ENCODE assay signal across 21 cellular contexts in genomic region chr20:17179840-17180239, GRCh38. TPM values are rescaled to one million over a fixed set of nuclear protein-coding genes. Genes with fewer than 3 reads are reported as not detected.
DNase-seq lines count a peak whose midpoint lies in the region; ATAC-seq, FAIRE-seq and TF ChIP-seq lines count a peak whose summit lies in the region.
"Had no signal": no experiment of that assay in that cellular context is flagged by ENCODE, and none has a peak within 500 bp of the region (broad histone marks: within the 10 kb centered on the region; RNA-seq: fewer than 3 reads in every experiment).

No MANE protein-coding gene starts in this region.

- no peaks in the 10 kb centered on the region for H3K79me2 ChIP-seq in GM23338 (replicated peaks; ENCODE audit: insufficient read depth)
- no peaks in the 10 kb centered on the region for H3K79me2 ChIP-seq in H1 (ENCODE audit: control insufficient read depth in 1 of 2, insufficient read depth in 2 of 2, low read length in 2 of 2)

- POLR2A ChIA-PET in H1 (lab: Charles Lee; ENCODE audit: partially characterized antibody): no interaction called here

- H3K14ac ChIP-seq in H1 (ENCODE audit: insufficient read length) (no peak overlapping the region), mesenchymal stem cell (ENCODE audit: low read length in 2 of 2) (no peak overlapping the region)

- H3K4me3 ChIP-seq in GM23338 (no peak overlapping the region), H1 (ENCODE audit: extremely low read depth in 1 of 4, insufficient read depth in 2 of 4, low read depth in 3 of 4, low read length in 4 of 4) (no peak overlapping the region), mesenchymal stem cell (ENCODE audit: insufficient read depth in 1 of 2, low read depth in 1 of 2, low read length in 2 of 2) (no peak overlapping the region)
- H3K4me3 ChIP-seq: BLaER1, GM12878, GM23248 had no signal

- no peak overlapping the region for H2BK12ac ChIP-seq in H1 (ENCODE audit: low read depth, low read length)
- no peak overlapping the region for H2BK12ac ChIP-seq in mesenchymal stem cell (ENCODE audit: low read length in 2 of 2)

- H3K9me2 ChIP-seq in GM23338 (ENCODE audit: insufficient read depth): no peaks in the 10 kb centered on the region

- no peaks in the 10 kb centered on the region for H3F3A ChIP-seq in GM23338 (replicated peaks; ENCODE audit: low read depth)

- DNase-seq in GM23338 (ENCODE audit: low spot score) (peak; percentile 7), SHP77 (lab: John Stamatoyannopoulos, UW) (peak; percentile 84 to 93), H1 (ENCODE audit: low read depth in 1 of 2, low spot score in 2 of 2) (no peak), mesenchymal stem cell (no peak), NCI-H128 (lab: John Stamatoyannopoulos, UW; ENCODE audit: unreplicated experiment) (no peak), NOMO-1 treated with dmso at 0.1 percent for 144 hours (lab: John Stamatoyannopoulos, UW; ENCODE audit: unreplicated experiment) (no peak)
- no peak for DNase-seq in stimulated activated effector memory CD8-positive, alpha-beta T cell treated with anti-CD3 and anti-CD28 coated beads, Interleukin-12 subunit alpha, Interleukin-12 subunit beta, amount 100 ng/mL, for 72 hours (ENCODE audit: low spot score in 2 of 2)
- DNase-seq: 8988T; Calu3; CD8-positive, alpha-beta T cell; DND-41; EL; GM23248; H7 had no signal

- no peak overlapping the region for H3K56ac ChIP-seq in H1 (replicated peaks; ENCODE audit: insufficient read length, low read depth, low read length)

- H2BK20ac ChIP-seq in H1 (ENCODE audit: low read length): no peak overlapping the region

- H3K4me1 Mint-ChIP-seq in GM23338: peaks cover 7% of the 10 kb centered on the region; the same call in 2 of the 3 replicates
- no peaks in the 10 kb centered on the region for H3K4me1 Mint-ChIP-seq in stimulated activated effector memory CD8-positive, alpha-beta T cell treated with anti-CD3 and anti-CD28 coated beads, Interleukin-12 subunit alpha, Interleukin-12 subunit beta, amount 100 ng/mL, for 72 hours
- H3K4me1 Mint-ChIP-seq: IgD-negative memory B cell had no signal

- H3K4me1 ChIP-seq in GM23338 (ENCODE audit: insufficient read depth) (no peaks in the 10 kb centered on the region), H1 (replicated peaks in 1 of 4; ENCODE audit: control insufficient read depth in 3 of 4, insufficient read depth in 4 of 4, low read length in 3 of 4) (peaks cover 0 to 4% (median 0%) of the 10 kb centered on the region in 4 experiments; a peak in 1 of 7 replicates), mesenchymal stem cell (ENCODE audit: control insufficient read depth, insufficient read depth, low read depth, low read length) (no peaks in the 10 kb centered on the region)
- H3K4me1 ChIP-seq: BLaER1 had no signal

- no peak overlapping the region for H3K18ac ChIP-seq in H1 (ENCODE audit: extremely low read depth, low read length)
- H3K18ac ChIP-seq in mesenchymal stem cell (ENCODE audit: low read depth in 1 of 2, low read length in 2 of 2): no peak overlapping the region

- no peaks in the 10 kb centered on the region for H3K9me3 ChIP-seq in H1 (ENCODE audit: insufficient read depth in 2 of 2, low read depth in 1 of 2, low read length in 1 of 2)
- H3K9me3 ChIP-seq in mesenchymal stem cell (ENCODE audit: control insufficient read depth, low read length): peaks cover 2% of the 10 kb centered on the region

- H3K4ac ChIP-seq in H1 (replicated peaks; ENCODE audit: insufficient read length, low read depth, low read length) (no peak overlapping the region), mesenchymal stem cell (ENCODE audit: low read depth in 1 of 2, low read length in 2 of 2) (no peak overlapping the region)

- peaks cover 6% of the 10 kb centered on the region; the same call in 2 of the 3 replicates for H3K9me3 Mint-ChIP-seq in GM23338
- peaks cover 18% of the 10 kb centered on the region for H3K9me3 Mint-ChIP-seq in stimulated activated effector memory CD8-positive, alpha-beta T cell treated with anti-CD3 and anti-CD28 coated beads, Interleukin-12 subunit alpha, Interleukin-12 subunit beta, amount 100 ng/mL, for 72 hours

- ATAC-seq in GM23338 (no peak), GM18870 (IDR thresholded peaks at IDR 0.05; ENCODE audit: unreplicated experiment) (no peak)
- no peak for ATAC-seq in stimulated activated effector memory CD8-positive, alpha-beta T cell treated with anti-CD3 and anti-CD28 coated beads, Interleukin-12 subunit alpha, Interleukin-12 subunit beta, amount 100 ng/mL, for 72 hours
- ATAC-seq: CD8-positive, alpha-beta T cell; GM12878 had no signal

- H4K5ac ChIP-seq in H1 (ENCODE audit: insufficient read length, low read depth, low read length): no peak overlapping the region

- H2BK5ac ChIP-seq in H1 (ENCODE audit: low read depth, low read length): no peak overlapping the region
- H2BK5ac ChIP-seq in mesenchymal stem cell (ENCODE audit: low read depth, low read length, poor library complexity, severe bottlenecking): no peak overlapping the region

- H3K4me2 ChIP-seq in GM23338: no peak overlapping the region
- no peak overlapping the region for H3K4me2 ChIP-seq in H1 (ENCODE audit: insufficient read depth in 1 of 2, low read depth in 2 of 2, low read length in 2 of 2)
- no peak overlapping the region for H3K4me2 ChIP-seq in mesenchymal stem cell (ENCODE audit: low read length, poor library complexity, severe bottlenecking)
- H3K4me2 ChIP-seq: BLaER1 had no signal

- H2BK120ac ChIP-seq in H1 (replicated peaks; ENCODE audit: low read depth, low read length) (no peak overlapping the region), mesenchymal stem cell (ENCODE audit: low read depth, low read length) (no peak overlapping the region)

- no peak for TF ChIP-seq RAD21 in H1 (IDR thresholded peaks at IDR 0.05 in 1 of 2, conservative IDR thresholded peaks at IDR 0.05 in 1 of 2; ENCODE audit: low read depth in 2 of 2, low read length in 2 of 2)

- no peak overlapping the region for H3K4me3 Mint-ChIP-seq in GM23338
- H3K4me3 Mint-ChIP-seq in stimulated activated effector memory CD8-positive, alpha-beta T cell treated with anti-CD3 and anti-CD28 coated beads, Interleukin-12 subunit alpha, Interleukin-12 subunit beta, amount 100 ng/mL, for 72 hours: no peak overlapping the region
- H3K4me3 Mint-ChIP-seq: CD8-positive, alpha-beta T cell; IgD-negative memory B cell had no signal

- H3K9ac ChIP-seq in H1 (replicated peaks in 1 of 4; ENCODE audit: extremely low read depth in 1 of 4, low read depth in 3 of 4, low read length in 3 of 4): no peak overlapping the region
- H3K9ac ChIP-seq in mesenchymal stem cell (ENCODE audit: low read length): no peak overlapping the region
- H3K9ac ChIP-seq: BLaER1, GM23248 had no signal

- no peak overlapping the region for H3K23ac ChIP-seq in H1 (ENCODE audit: insufficient read length)
- H3K23ac ChIP-seq in mesenchymal stem cell (ENCODE audit: low read length in 2 of 2): no peak overlapping the region

- TF ChIP-seq EP300 in H1 (IDR thresholded peaks at IDR 0.05; ENCODE audit: borderline replicate concordance in 1 of 2, low read depth in 2 of 2, low read length in 2 of 2): no peak

- H3K79me1 ChIP-seq in H1 (ENCODE audit: low read depth, low read length) (no peaks in the 10 kb centered on the region), mesenchymal stem cell (replicated peaks; ENCODE audit: low read length, poor library complexity, severe bottlenecking) (no peaks in the 10 kb centered on the region)

- 83% methylated on average over 3 of the region's 4 CpGs; no CpG with 5 or more reads in 1 of the 2 experiments for WGBS in H1 (ENCODE audit: extremely low coverage in 1 of 2, insufficient coverage in 1 of 2, insufficient read length in 1 of 2, insufficient replicate concordance in 2 of 2, low coverage in 1 of 2, low lambda C conversion rate in 2 of 2, missing lambda C conversion rate in 1 of 2), 2 experiments
- WGBS in mesenchymal stem cell: 47% methylated on average over 4 of the region's 4 CpGs

- H3K27ac Mint-ChIP-seq in GM23338: no peak overlapping the region
- H3K27ac Mint-ChIP-seq in stimulated activated effector memory CD8-positive, alpha-beta T cell treated with anti-CD3 and anti-CD28 coated beads, Interleukin-12 subunit alpha, Interleukin-12 subunit beta, amount 100 ng/mL, for 72 hours: no peak overlapping the region
- H3K27ac Mint-ChIP-seq: CD8-positive, alpha-beta T cell; IgD-negative memory B cell had no signal

- no peak for TF ChIP-seq POLR2A in H1 (IDR thresholded peaks at IDR 0.05; ENCODE audit: control extremely low read depth in 1 of 2, low read depth in 2 of 2, low read length in 2 of 2)

- no peak for FAIRE-seq in H1 (lab: Jason Lieb, UNC)
- FAIRE-seq: GM12878, HTR-8/SVneo had no signal

- no peak overlapping the region for H4K91ac ChIP-seq in H1 (replicated peaks; ENCODE audit: insufficient read length, low read length)
- H4K91ac ChIP-seq in mesenchymal stem cell (ENCODE audit: low read length): peak overlapping the region; percentile 15

- H2AFZ ChIP-seq in GM23338: no peak overlapping the region
- H2AFZ ChIP-seq in H1 (ENCODE audit: low read length): 0 out of 2 replicates have a peak overlapping the region, but pooled peaks have one; percentile 6
- no peak overlapping the region for H2AFZ ChIP-seq in mesenchymal stem cell (ENCODE audit: low read depth, low read length)
- H2AFZ ChIP-seq: GM23248 had no signal

- H2AK5ac ChIP-seq in H1 (ENCODE audit: low read depth, low read length) (no peak overlapping the region), mesenchymal stem cell (ENCODE audit: low read length, severe bottlenecking) (no peak overlapping the region)

- H2BK15ac ChIP-seq in H1 (ENCODE audit: low read length) (no peak overlapping the region), mesenchymal stem cell (ENCODE audit: low read depth, poor library complexity, severe bottlenecking) (no peak overlapping the region)

- peaks cover 3% of the 10 kb centered on the region; the same call in 2 of the 3 replicates for H3K36me3 Mint-ChIP-seq in GM23338 (ENCODE audit: low read depth)
- no peaks in the 10 kb centered on the region for H3K36me3 Mint-ChIP-seq in stimulated activated effector memory CD8-positive, alpha-beta T cell treated with anti-CD3 and anti-CD28 coated beads, Interleukin-12 subunit alpha, Interleukin-12 subunit beta, amount 100 ng/mL, for 72 hours
- H3K36me3 Mint-ChIP-seq: CD8-positive, alpha-beta T cell; IgD-negative memory B cell had no signal

- CTCF ChIA-PET in H1 (lab: Charles Lee; ENCODE audit: partially characterized antibody): no interaction called here

- H3K36me3 ChIP-seq in GM23338 (ENCODE audit: insufficient read depth): no peaks in the 10 kb centered on the region
- no peaks in the 10 kb centered on the region for H3K36me3 ChIP-seq in H1 (ENCODE audit: control insufficient read depth in 2 of 4, insufficient read depth in 4 of 4, low read length in 3 of 4)
- H3K36me3 ChIP-seq in mesenchymal stem cell (ENCODE audit: control insufficient read depth in 1 of 2, insufficient read depth in 2 of 2, low read depth in 1 of 2, low read length in 2 of 2): no peaks in the 10 kb centered on the region
- H3K36me3 ChIP-seq: BLaER1 had no signal

- no peaks in the 10 kb centered on the region for H4K20me1 ChIP-seq in GM23338 (replicated peaks; ENCODE audit: insufficient read depth)
- no peaks in the 10 kb centered on the region for H4K20me1 ChIP-seq in H1 (replicated peaks in 1 of 2; ENCODE audit: control insufficient read depth in 1 of 2, insufficient read depth in 2 of 2, low read length in 2 of 2)
- H4K20me1 ChIP-seq: BLaER1 had no signal

- TF ChIP-seq CTCF in GM23338 (conservative IDR thresholded peaks at IDR 0.05; ENCODE audit: low read depth in 2 of 2): no peak
- no peak for TF ChIP-seq CTCF in H1 (IDR thresholded peaks at IDR 0.05; ENCODE audit: control extremely low read depth in 1 of 3, insufficient read depth in 1 of 3, low read depth in 1 of 3, low read length in 3 of 3)

- H3K27me3 Mint-ChIP-seq in GM23338 (ENCODE audit: insufficient read depth, low read depth, poor library complexity): peaks cover 2% of the 10 kb centered on the region
- H3K27me3 Mint-ChIP-seq: IgD-negative memory B cell had no signal

- H4K8ac ChIP-seq in H1 (ENCODE audit: extremely low read depth, insufficient read depth, low read length) (no peak overlapping the region), mesenchymal stem cell (ENCODE audit: low read length) (no peak overlapping the region)

- H3K23me2 ChIP-seq in H1 (ENCODE audit: low read depth, low read length): no peaks in the 10 kb centered on the region

- H3K27ac ChIP-seq in GM23338 (ENCODE audit: low read depth): no peak overlapping the region
- H3K27ac ChIP-seq in H1 (ENCODE audit: low read depth, low read length): no peak overlapping the region
- H3K27ac ChIP-seq in mesenchymal stem cell (ENCODE audit: low read length, poor library complexity, severe bottlenecking): no peak overlapping the region
- H3K27ac ChIP-seq: BLaER1, GM23248 had no signal

- H3K27me3 ChIP-seq in GM23338 (ENCODE audit: insufficient read depth) (no peaks in the 10 kb centered on the region), H1 (replicated peaks in 1 of 4; ENCODE audit: control insufficient read depth in 3 of 4, extremely low read depth in 1 of 4, insufficient read depth in 3 of 4, low read length in 3 of 4) (no peaks in the 10 kb centered on the region), mesenchymal stem cell (ENCODE audit: control insufficient read depth in 1 of 2, insufficient read depth in 1 of 2, low read length in 2 of 2) (peaks cover 0 to 3% of the 10 kb centered on the region in 2 experiments)
- H3K27me3 ChIP-seq: BLaER1 had no signal

RNA-seq across cellular contexts. Expression of gene PCSK2, which starts 47.0 kb away (rescaled TPM):
- 0.54 and 1.1 TPM in 2 replicates for total RNA-seq in GM23338 (2014; rRNA removed; shearing (Covaris generic))
- polyA plus RNA-seq in GM23338 (2016; fragmentation: Nextera tagmentation; extraction: Ambion mirVana) (0.37 and 0.68 TPM in 2 replicates), H1 (2011; rRNA removed) (2.6 and 4.2 TPM in 2 replicates)
- total RNA-seq in H1 (2021; fragmentation: NEBNext Ultra II Directional; extraction: Animal tissue kit (Norgen Biotek cat#: 25700)): 1.9 and 2.1 TPM in 2 replicates
- polyA plus RNA-seq in H1 (2011; cell fraction: cytosol; rRNA removed): 2.7 TPM
- 2.6 TPM for polyA plus RNA-seq in H1 (2011; cell fraction: nucleus; rRNA removed)
- 2.4 to 4.1 TPM (median 3.5 TPM) in 4 replicates for polyA plus RNA-seq in H1 (2012, experiment 1 of 2)
- 1.5 TPM for polyA plus RNA-seq in H1 (2012, experiment 2 of 2)
- polyA plus RNA-seq in H1 (2013, experiment 1 of 2): 1.4 TPM
- polyA plus RNA-seq in H1 (2013, experiment 2 of 2): 1.1 TPM
- 1.2 and 3.5 TPM in 2 replicates for polyA minus RNA-seq in H1 (2011; rRNA and poly(A)+ RNA removed)
- 1.6 TPM for polyA minus RNA-seq in H1 (2011; cell fraction: cytosol; rRNA and poly(A)+ RNA removed)
- 1.2 TPM for polyA minus RNA-seq in H1 (2011; cell fraction: nucleus; rRNA and poly(A)+ RNA removed)
- polyA plus RNA-seq in mesenchymal stem cell (2013, experiment 1 of 2): not detected
- polyA plus RNA-seq in mesenchymal stem cell (2013, experiment 2 of 2): not detected
- total RNA-seq: Calu3; CD8-positive, alpha-beta T cell; G401; GM12878; GM23248 had no signal
- polyA plus RNA-seq: AG04450, GM12878, GM23248, IgD-negative memory B cell had no signal

Comparison
In these comparisons a context has a peak if more than half of its experiments do, and no peak if none do; other contexts are left out.
1. DNase-seq: peak in GM23338 (single experiment) and SHP77 (2 of 2); none in H1 (0 of 2), mesenchymal stem cell (single experiment), NCI-H128 (single experiment), NOMO-1 treated with dmso at 0.1 percent for 144 hours (single experiment) and stimulated activated effector memory CD8-positive, alpha-beta T cell treated with anti-CD3 and anti-CD28 coated beads, Interleukin-12 subunit alpha, Interleukin-12 subunit beta, amount 100 ng/mL, for 72 hours (0 of 2).